In the genomic region with DNA sequence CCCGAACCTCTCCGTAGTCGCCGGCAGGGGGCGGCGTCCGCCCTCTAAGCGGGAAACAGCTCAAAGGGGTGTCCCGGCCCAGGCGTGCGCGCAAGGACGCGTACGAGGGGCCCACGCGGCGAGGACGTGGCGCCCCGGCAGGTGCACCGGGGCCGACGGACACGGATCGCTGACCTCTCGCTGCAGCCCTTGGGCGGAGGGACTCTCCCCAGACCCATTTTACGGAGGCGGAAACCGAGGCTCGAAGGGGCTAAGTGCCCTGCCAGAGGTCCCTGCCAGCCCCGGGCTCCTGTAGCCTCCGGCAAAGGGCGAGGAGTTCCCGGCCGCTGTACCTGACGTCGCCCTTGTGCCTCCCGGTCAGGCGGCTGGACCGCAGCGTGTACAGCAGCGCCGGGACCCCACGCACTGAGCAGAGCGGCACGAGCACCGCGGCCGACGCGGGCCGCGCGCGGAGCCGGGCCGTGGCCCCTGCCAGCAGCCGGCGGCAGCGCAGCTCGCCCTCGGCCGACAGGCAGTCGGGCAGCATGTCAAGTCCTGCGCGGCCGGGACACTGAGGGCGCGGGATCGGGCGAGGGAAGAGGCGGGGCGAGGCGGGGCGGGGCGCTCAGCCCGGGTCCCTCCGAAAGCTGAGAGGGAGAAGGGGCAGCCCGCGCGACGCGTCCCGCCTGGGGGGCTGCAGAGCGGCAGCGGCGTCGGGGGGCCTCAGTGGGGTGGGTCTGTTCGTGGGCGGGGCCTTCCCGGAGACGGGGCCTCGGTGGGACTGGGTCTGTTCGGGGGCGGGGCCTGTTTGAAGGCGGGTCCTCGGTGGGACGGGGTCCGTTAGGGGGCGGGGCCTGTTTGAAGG, we compare ENCODE assay signal across 8 cellular contexts. TPM values are rescaled to one million over a fixed set of nuclear protein-coding genes. Genes with fewer than 3 reads are reported as not detected.
A peak's percentile ranks its signal among the peaks of the same experiment; 100 is the strongest.
DNase-seq lines count a peak whose midpoint lies in the region; ATAC-seq and TF ChIP-seq lines count a peak whose summit lies in the region.

A gene with protein sequence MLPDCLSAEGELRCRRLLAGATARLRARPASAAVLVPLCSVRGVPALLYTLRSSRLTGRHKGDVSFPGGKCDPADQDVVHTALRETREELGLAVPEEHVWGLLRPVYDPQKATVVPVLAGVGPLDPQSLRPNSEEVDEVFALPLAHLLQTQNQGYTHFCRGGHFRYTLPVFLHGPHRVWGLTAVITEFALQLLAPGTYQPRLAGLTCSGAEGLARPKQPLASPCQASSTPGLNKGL (minus strand): TSS at position 552 of the 844 bp plus-strand sequence. CDS start 26 bp downstream, at position 526.

- no peaks in the 10 kb centered on the region for H3K36me3 ChIP-seq in Peyer's patch

- peak within 1 kb of the TSS; percentile 90 to 100 (median 99) for H3K27ac ChIP-seq in Peyer's patch

- no peaks in the 10 kb centered on the region for H3K36me3 Mint-ChIP-seq in natural killer cell treated with Interleukin-12 subunit alpha and Interleukin-12 subunit beta and Interleukin-15 and Interleukin-18, amount 100 ng/mL, for 72 hours

- H3K27me3 Mint-ChIP-seq in natural killer cell treated with Interleukin-12 subunit alpha and Interleukin-12 subunit beta and Interleukin-15 and Interleukin-18, amount 100 ng/mL, for 72 hours: no peaks in the 10 kb centered on the region

- peaks cover 5 to 41% (median 9%) of the 10 kb centered on the region in 4 donors for H3K4me1 ChIP-seq in Peyer's patch

- TF ChIP-seq POLR2A in Peyer's patch (IDR thresholded peaks at IDR 0.05): peak; percentile 47 to 79

- DNase-seq in Caki2 (ENCODE audit: low read depth) (peak; percentile 80), HPDE6-E6E7 (ENCODE audit: extremely low spot score) (peak; percentile 86), Peyer's patch (peak; percentile 86 to 96 (median 90)), fibroblast of mammary gland (ENCODE audit: low read depth) (peak; percentile 73)
- DNase-seq in activated T-helper 1 cell treated with anti-CD3 and anti-CD28 coated beads, Interleukin-2, amount 50 U/mL, for 16 hours (ENCODE audit: low read depth in 1 of 2, low spot score in 1 of 2): peak; percentile 78 to 79
- DNase-seq in natural killer cell treated with Interleukin-12 subunit alpha and Interleukin-12 subunit beta and Interleukin-15 and Interleukin-18, amount 100 ng/mL, for 72 hours (ENCODE audit: low spot score): peak; percentile 93
- peak; percentile 81 for DNase-seq in stimulated activated naive CD4-positive, alpha-beta T cell treated with Interleukin-2 at 50 U/mL for 16 hours (lab: John Stamatoyannopoulos, UW)

- H3K4me3 ChIP-seq in Peyer's patch: peak within 1 kb of the TSS; percentile 57 to 81 (median 70)
- peak within 1 kb of the TSS; percentile 66 for H3K4me3 ChIP-seq in fibroblast of mammary gland (ENCODE audit: control insufficient read depth, low read depth, low read length)

- H3K4me1 Mint-ChIP-seq in natural killer cell treated with Interleukin-12 subunit alpha and Interleukin-12 subunit beta and Interleukin-15 and Interleukin-18, amount 100 ng/mL, for 72 hours (ENCODE audit: low read depth in 2 of 2): peaks cover 5 to 14% of the 10 kb centered on the region in 2 donors

- peak within 1 kb of the TSS; percentile 93 for H3K4me3 Mint-ChIP-seq in natural killer cell treated with Interleukin-12 subunit alpha and Interleukin-12 subunit beta and Interleukin-15 and Interleukin-18, amount 100 ng/mL, for 72 hours

- peak within 1 kb of the TSS; percentile 77 to 82 for H3K27ac Mint-ChIP-seq in natural killer cell treated with Interleukin-12 subunit alpha and Interleukin-12 subunit beta and Interleukin-15 and Interleukin-18, amount 100 ng/mL, for 72 hours

- no peaks in the 10 kb centered on the region for H3K9me3 Mint-ChIP-seq in natural killer cell treated with Interleukin-12 subunit alpha and Interleukin-12 subunit beta and Interleukin-15 and Interleukin-18, amount 100 ng/mL, for 72 hours

- H3K27me3 ChIP-seq in Peyer's patch: no peaks in the 10 kb centered on the region

- no peaks in the 10 kb centered on the region for H3K9me3 ChIP-seq in Peyer's patch

- peak; percentile 38 for ATAC-seq in GM19455 (IDR thresholded peaks at IDR 0.05; ENCODE audit: unreplicated experiment)
- peak; percentile 71 to 78 for ATAC-seq in natural killer cell treated with Interleukin-12 subunit alpha and Interleukin-12 subunit beta and Interleukin-15 and Interleukin-18, amount 100 ng/mL, for 72 hours

- TF ChIP-seq CTCF in Peyer's patch (IDR thresholded peaks at IDR 0.05) (peak; percentile 91 to 95 (median 94)), fibroblast of mammary gland (conservative IDR thresholded peaks at IDR 0.05; ENCODE audit: control insufficient read depth, insufficient read depth, low read depth, low read length) (peak; percentile 72)

- in situ Hi-C loops in Caki2 (cut with HindIII; ENCODE audit: low pct_unique_long_range_greater_than_20kb, low sequenced_read_pairs): no loop called here

RNA-seq across cellular contexts. Expression of the gene that starts here (rescaled TPM):
- 51.3 and 52.9 TPM in 2 replicates for total RNA-seq in Caki2 (2014; rRNA removed; shearing (Covaris generic); ENCODE audit: low replicate concordance)
- 10 to 100 TPM in 3 of 4 donors, 1 to 10 TPM in 1; 5.0 to 64.1 (median 45.4) TPM for total RNA-seq in Peyer's patch
- total RNA-seq in natural killer cell treated with Interleukin-12 subunit alpha and Interleukin-12 subunit beta and Interleukin-15 and Interleukin-18, amount 100 ng/mL, for 72 hours: 10 to 100 TPM in 1 of 2 donors, 1 to 10 TPM in 1; 9.9 to 11.5 TPM

Comparison
In these comparisons a context has a peak if more than half of its experiments do, and no peak if none do; other contexts are left out.
1. Peak in every context shown above with its lines: DNase-seq, ATAC-seq, H3K4me3 ChIP-seq and H3K27ac ChIP-seq.